8 cellular contexts compared by ENCODE assay signal in the genomic region with DNA sequence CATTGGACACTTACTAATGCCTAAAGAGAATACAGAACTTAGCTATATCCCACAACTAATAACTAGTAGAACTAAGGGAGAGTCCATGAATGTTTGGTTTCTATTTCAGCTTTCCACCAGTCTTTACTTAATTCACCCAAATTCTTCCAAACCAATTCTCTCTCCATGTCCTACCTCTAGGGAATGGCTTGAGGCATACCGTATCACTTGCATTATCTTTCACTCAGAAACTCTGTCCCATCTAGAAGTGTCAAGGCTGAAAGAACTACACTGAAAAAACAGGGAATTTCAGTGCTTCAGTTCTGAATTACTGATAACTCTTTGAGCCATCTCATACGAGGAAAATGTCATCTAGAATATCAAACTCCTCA. TPM values are rescaled to one million over a fixed set of nuclear protein-coding genes. Genes with fewer than 3 reads are reported as not detected.
DNase-seq lines count a peak whose midpoint lies in the region; ATAC-seq, FAIRE-seq and TF ChIP-seq lines count a peak whose summit lies in the region.

No MANE protein-coding gene starts in this region.

- peak overlapping the region; percentile 38 for H3K4me3 ChIP-seq in cardiac muscle cell
- peak overlapping the region; percentile 73 to 93 (median 80) for H3K4me3 ChIP-seq in liver (ENCODE audit: low read depth in 1 of 3, low read length in 3 of 3)
- H3K4me3 ChIP-seq in upper lobe of left lung: peak overlapping the region; percentile 62 to 77 (median 75)

- no peak for TF ChIP-seq CTCF in cardiac muscle cell (IDR thresholded peaks at IDR 0.05; ENCODE audit: low read depth, low read length)
- TF ChIP-seq CTCF in liver (IDR thresholded peaks at IDR 0.05; ENCODE audit: low read depth, low read length, missing input control): no peak
- TF ChIP-seq CTCF in upper lobe of left lung (IDR thresholded peaks at IDR 0.05): no peak

- DNase-seq in cardiac muscle cell (ENCODE audit: low read depth in 1 of 2, low spot score in 1 of 2) (no peak), Right ventricle myocardium superior (no peak), upper lobe of left lung (no peak), urothelium cell line (ENCODE audit: low spot score) (no peak), HUDEP-2 (lab: John Stamatoyannopoulos, UW; ENCODE audit: unreplicated experiment in 76 of 76) (no peak), anterior cingulate cortex (lab: John Stamatoyannopoulos, UW) (no peak)

- H3K9me3 ChIP-seq in cardiac muscle cell (ENCODE audit: low read depth): no peaks in the 10 kb centered on the region
- H3K9me3 ChIP-seq in liver (ENCODE audit: control insufficient read depth in 4 of 4, low read length in 3 of 4): no peaks in the 10 kb centered on the region
- H3K9me3 ChIP-seq in upper lobe of left lung: no peaks in the 10 kb centered on the region

- H3K27ac ChIP-seq in cardiac muscle cell: peak overlapping the region; percentile 78
- H3K27ac ChIP-seq in angular gyrus (ENCODE audit: low read depth, low read length): peak overlapping the region; percentile 53
- H3K27ac ChIP-seq in liver (ENCODE audit: low read depth in 1 of 2, low read length in 2 of 2): peak overlapping the region; percentile 49 to 76
- H3K27ac ChIP-seq in upper lobe of left lung: peak overlapping the region; percentile 89 to 93 (median 92)

- H3K27me3 ChIP-seq in cardiac muscle cell (no peaks in the 10 kb centered on the region), liver (ENCODE audit: control insufficient read depth in 4 of 4, insufficient read depth in 4 of 4, low read length in 3 of 4) (no peaks in the 10 kb centered on the region), upper lobe of left lung (no peaks in the 10 kb centered on the region)

- no peak for FAIRE-seq in urothelium cell line (lab: Jason Lieb, UNC)

- H3K9ac ChIP-seq in liver (ENCODE audit: low read depth in 1 of 2, low read length in 2 of 2): peak overlapping the region in 1 of 2 donors; percentile 72

- no peak for TF ChIP-seq RAD21 in liver (IDR thresholded peaks at IDR 0.05)

- TF ChIP-seq POLR2A in upper lobe of left lung (IDR thresholded peaks at IDR 0.05): no peak

- intact Hi-C loops in Right ventricle myocardium superior (cut with DNase I): no loop called here

- ATAC-seq in Right ventricle myocardium superior (ENCODE audit: poor library complexity): no peak
- ATAC-seq in upper lobe of left lung (ENCODE audit: low FRiP score in 2 of 2): no peak

- WGBS in liver: 4% methylated on average over 2 of the region's 2 CpGs
- 0 to 4% methylated on average over 2 of the region's 2 CpGs for WGBS in upper lobe of left lung, 2 donors

- no peaks in the 10 kb centered on the region for H3K4me1 ChIP-seq in cardiac muscle cell (ENCODE audit: low read depth)
- peaks cover 5 to 11% (median 9%) of the 10 kb centered on the region in 4 donors for H3K4me1 ChIP-seq in liver (ENCODE audit: control insufficient read depth in 4 of 4, insufficient read depth in 4 of 4, low read length in 3 of 4)
- peaks cover 14 to 20% (median 16%) of the 10 kb centered on the region in 4 donors for H3K4me1 ChIP-seq in upper lobe of left lung

- H3K36me3 ChIP-seq in cardiac muscle cell (no peaks in the 10 kb centered on the region), liver (ENCODE audit: control insufficient read depth in 4 of 4, insufficient read depth in 3 of 4, low read depth in 1 of 4, low read length in 3 of 4) (peaks cover 0 to 2% (median 0%) of the 10 kb centered on the region in 4 donors), upper lobe of left lung (peaks cover 0 to 3% (median 2%) of the 10 kb centered on the region in 4 donors)

- TF ChIP-seq EP300 in upper lobe of left lung (IDR thresholded peaks at IDR 0.05): no peak

TF ChIP-seq in liver, 16 proteins besides CTCF, POLR2A, EP300 and RAD21:
- TF ChIP-seq FOXA1 (IDR thresholded peaks at IDR 0.05): no peak
TF ChIP-seq in liver: peak in this region for 0.

RNA-seq across cellular contexts. Expression of a gene that starts 0.8 kb away (rescaled TPM):
- total RNA-seq in cardiac muscle cell (16.1 and 24.7 TPM in 2 replicates), Right ventricle myocardium superior (14.0 TPM), liver (10 to 100 TPM; 10.6 to 16.8 TPM), upper lobe of left lung (10 to 100 TPM in 5 of 6 donors, 1 to 10 TPM in 1; 9.5 to 33.0 (median 20.4) TPM)
- polyA plus RNA-seq in cardiac muscle cell (12.7 and 18.9 TPM in 2 replicates), liver (1 to 10 TPM; 4.6 to 4.9 TPM)
